ENCODE assay signal across 8 cellular contexts in the genomic region with DNA sequence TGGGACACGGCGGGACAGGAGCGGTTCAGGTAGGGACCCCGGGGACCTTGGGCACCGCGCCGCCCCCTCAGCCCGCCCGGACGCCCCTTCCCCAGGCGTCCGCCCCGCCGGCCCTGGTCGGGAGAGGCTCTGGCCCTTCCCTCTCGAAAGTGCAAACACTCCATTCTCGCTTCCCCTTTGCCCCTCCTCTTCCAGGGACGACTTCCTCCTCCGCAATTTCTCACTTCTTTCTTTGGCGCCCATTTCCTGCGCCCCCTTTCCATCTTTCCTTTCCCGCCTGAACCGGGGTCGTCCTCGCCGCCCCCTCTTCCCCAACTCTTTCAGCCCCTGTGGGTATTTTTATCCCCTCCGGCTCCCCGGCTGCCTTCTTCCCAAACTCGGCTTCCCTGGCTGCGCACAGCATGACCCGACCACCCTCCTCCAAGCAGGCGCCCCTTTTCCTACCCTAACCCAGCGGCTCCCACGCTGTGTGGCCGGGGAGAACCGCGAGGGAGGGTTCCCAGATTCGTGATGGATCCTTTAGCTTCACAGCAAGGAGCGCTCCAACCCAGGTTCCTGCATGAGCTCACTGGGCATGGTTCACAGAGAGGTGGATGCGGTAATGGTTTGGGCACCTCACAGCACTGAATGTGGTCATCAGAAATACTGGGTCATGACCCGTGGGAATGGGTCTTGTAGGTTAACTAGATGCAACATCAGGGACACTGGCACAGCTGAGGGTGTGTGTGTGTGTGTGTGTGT. TPM values are rescaled to one million over a fixed set of nuclear protein-coding genes. Genes with fewer than 3 reads are reported as not detected.
DNase-seq lines count a peak whose midpoint lies in the region; ATAC-seq and TF ChIP-seq lines count a peak whose summit lies in the region.

No MANE protein-coding gene starts in this region.

- no peak overlapping the region; the same call in 1 of the 2 replicates for H3K4ac ChIP-seq in H9 (ENCODE audit: low read depth, low read length)

- no peak for TF ChIP-seq POLR2A in erythroblast (IDR thresholded peaks at IDR 0.05; ENCODE audit: low read length)

- no peak for ATAC-seq in activated T-cell treated with anti-CD3 and anti-CD28 coated beads, Interleukin-2, amount 50 U/mL, for 72 hours (replicated peaks in 1 of 2)
- ATAC-seq in left ventricle myocardium superior, result peak; percentile 70

- no peak overlapping the region for H3K56ac ChIP-seq in H9 (ENCODE audit: insufficient read length, low read depth, low read length)

- H2BK5ac ChIP-seq in H9 (ENCODE audit: insufficient read length, low read length), result no peak overlapping the region

- H3K79me1 ChIP-seq in H9 (ENCODE audit: insufficient read depth, low read depth, low read length, poor library complexity, severe bottlenecking), result no peaks in the 10 kb centered on the region

- peak overlapping the region; percentile 74 for H3K23ac ChIP-seq in H9 (ENCODE audit: insufficient read length, low read depth, low read length)

- no peaks in the 10 kb centered on the region; the same call in 1 of the 2 replicates for H3K4me1 ChIP-seq in H9 (ENCODE audit: insufficient read depth, low read length)

- H3K9ac ChIP-seq in H9 (ENCODE audit: extremely low read depth, insufficient read length, low read length), result peak overlapping the region; percentile 79

- H3K9me3 Mint-ChIP-seq in H9, result no peaks in the 10 kb centered on the region
- H3K9me3 Mint-ChIP-seq in activated T-cell treated with anti-CD3 and anti-CD28 coated beads, Interleukin-2, amount 50 U/mL, for 72 hours, result no peaks in the 10 kb centered on the region
- peaks cover 4% of the 10 kb centered on the region for H3K9me3 Mint-ChIP-seq in Calu3 (ENCODE audit: low read depth, unreplicated experiment)

- H3K36me3 Mint-ChIP-seq in H9 (ENCODE audit: insufficient read depth in 1 of 3, low read depth in 3 of 3) (no peaks in the 10 kb centered on the region), Calu3 (ENCODE audit: insufficient read depth, unreplicated experiment) (no peaks in the 10 kb centered on the region)
- H3K36me3 Mint-ChIP-seq in activated T-cell treated with anti-CD3 and anti-CD28 coated beads, Interleukin-2, amount 50 U/mL, for 72 hours (ENCODE audit: insufficient read depth in 2 of 2), result peaks cover 4 to 6% of the 10 kb centered on the region in 2 donors

- H4K91ac ChIP-seq in H9 (ENCODE audit: insufficient read length, low read depth, low read length), result no peak overlapping the region

- TF ChIP-seq CTCF in GM12865 (IDR thresholded peaks at IDR 0.05; ENCODE audit: insufficient read depth, low read depth, low read length, missing control alignments), result no peak
- no peak for TF ChIP-seq CTCF in H9 (conservative IDR thresholded peaks at IDR 0.05)
- no peak for TF ChIP-seq CTCF in Calu3 (IDR thresholded peaks at IDR 0.05; ENCODE audit: unreplicated experiment)

- BruUV-seq in Calu3 (replicated peaks; lab: Mats Ljungman, UMichigan), result no TSS peak

- H2AFZ ChIP-seq in H9 (ENCODE audit: low read length), result no peak overlapping the region

- H3T11ph ChIP-seq in H9 (ENCODE audit: low read length), result no peak overlapping the region

- WGBS in H9 (ENCODE audit: extremely low coverage, insufficient read length, low lambda C conversion rate), result no CpG with 5 or more reads among the region's 41 CpGs

- no peak overlapping the region for H2BK120ac ChIP-seq in H9 (ENCODE audit: low read depth, low read length, poor library complexity, severe bottlenecking)

- no peak overlapping the region for H4K5ac ChIP-seq in H9 (ENCODE audit: insufficient read length, low read depth, low read length)

- H3K27ac Mint-ChIP-seq in H9 (peak overlapping the region; percentile 78 to 98 (median 85); a peak in 6 of 7 replicates), Calu3 (ENCODE audit: unreplicated experiment) (no peak overlapping the region)
- peak overlapping the region; percentile 10 for H3K27ac Mint-ChIP-seq in activated T-cell treated with anti-CD3 and anti-CD28 coated beads, Interleukin-2, amount 50 U/mL, for 72 hours

- no peak overlapping the region for H3K27ac ChIP-seq in H9 (ENCODE audit: insufficient read length, low read depth, low read length)

- no peak overlapping the region for H2AK5ac ChIP-seq in H9 (ENCODE audit: insufficient read length, low read length)

- H2BK12ac ChIP-seq in H9 (ENCODE audit: insufficient read length, low read depth, low read length), result no peak overlapping the region

- H2BK20ac ChIP-seq in H9 (ENCODE audit: low read depth, low read length, poor library complexity, severe bottlenecking), result no peak overlapping the region

- H3K27me3 ChIP-seq in H9 (ENCODE audit: insufficient read depth, low read length), result no peaks in the 10 kb centered on the region

- peak overlapping the region; percentile 88 for H3K18ac ChIP-seq in H9 (ENCODE audit: insufficient read length, low read depth, low read length)

- DNase-seq in GM12865 (ENCODE audit: low read depth), result peak; percentile 49
- peak; percentile 40 for DNase-seq in H9
- peak; percentile 9 for DNase-seq in NCI-H2029 treated with DMSO at 0.1 percent for 48 hours (lab: John Stamatoyannopoulos, UW)
- peak; percentile 7 to 9 for DNase-seq in activated T-cell treated with anti-CD3 and anti-CD28 coated beads, Interleukin-2, amount 50 U/mL, for 72 hours
- DNase-seq in left ventricle myocardium superior, result no peak
- DNase-seq in retina, result peak; percentile 65
- no peak for DNase-seq in erythroblast (lab: John Stamatoyannopoulos, UW)
- no peak for DNase-seq in Calu3

- peaks cover 5% of the 10 kb centered on the region for H3K23me2 ChIP-seq in H9 (ENCODE audit: insufficient read length, low read depth, low read length, poor library complexity, severe bottlenecking)

- H3K14ac ChIP-seq in H9 (ENCODE audit: insufficient read depth, low read length), result peak overlapping the region; percentile 86

- no peaks in the 10 kb centered on the region for H3K9me3 ChIP-seq in H9 (ENCODE audit: control insufficient read depth, low read depth, low read length)

- peak overlapping the region; percentile 95 for H3K4me3 ChIP-seq in GM12865 (ENCODE audit: low read depth, low read length)

- no peaks in the 10 kb centered on the region for H4K20me1 ChIP-seq in H9 (ENCODE audit: control insufficient read depth, insufficient read depth, insufficient read length)

- H3K4me2 ChIP-seq in H9 (ENCODE audit: insufficient read depth, insufficient read length, low read length), result peak overlapping the region; percentile 99

- peak overlapping the region; percentile 93 to 98 for H3K4me3 Mint-ChIP-seq in H9
- peak overlapping the region; percentile 89 to 94 for H3K4me3 Mint-ChIP-seq in activated T-cell treated with anti-CD3 and anti-CD28 coated beads, Interleukin-2, amount 50 U/mL, for 72 hours
- no peak overlapping the region for H3K4me3 Mint-ChIP-seq in Calu3 (ENCODE audit: low read depth, unreplicated experiment)

- H2BK15ac ChIP-seq in H9 (ENCODE audit: low read depth, low read length), result no peak overlapping the region

- peaks cover 3% of the 10 kb centered on the region; the same call in 1 of the 2 replicates for H3K79me2 ChIP-seq in H9 (ENCODE audit: insufficient read depth, low read length)

- H3K27me3 Mint-ChIP-seq in H9 (ENCODE audit: low read depth), result peaks cover 2% of the 10 kb centered on the region
- H3K27me3 Mint-ChIP-seq in activated T-cell treated with anti-CD3 and anti-CD28 coated beads, Interleukin-2, amount 50 U/mL, for 72 hours (ENCODE audit: low read depth), result peaks cover 48% of the 10 kb centered on the region
- peaks cover 35% of the 10 kb centered on the region for H3K27me3 Mint-ChIP-seq in Calu3 (ENCODE audit: unreplicated experiment)

- CTCF ChIA-PET in Calu3 (lab: Charles Lee), result no interaction called here

- no peak overlapping the region for H4K8ac ChIP-seq in H9 (replicated peaks; ENCODE audit: insufficient read length, low read depth, low read length)

- peaks cover 9 to 13% of the 10 kb centered on the region in 2 experiments for H3K4me1 Mint-ChIP-seq in H9
- peaks cover 8% of the 10 kb centered on the region for H3K4me1 Mint-ChIP-seq in activated T-cell treated with anti-CD3 and anti-CD28 coated beads, Interleukin-2, amount 50 U/mL, for 72 hours (ENCODE audit: low read depth)
- H3K4me1 Mint-ChIP-seq in Calu3 (ENCODE audit: low read depth, unreplicated experiment), result no peaks in the 10 kb centered on the region

- intact Hi-C loops in left ventricle myocardium superior (cut with micrococcal nuclease) (no loop called here), Calu3 (cut with micrococcal nuclease; ENCODE audit: unreplicated experiment) (no loop called here)

RNA-seq across cellular contexts. Expression of a gene that starts 0.7 kb away (rescaled TPM):
- total RNA-seq in H9 (2021), result 9.2 and 9.7 TPM in 2 replicates
- total RNA-seq in activated T-cell treated with anti-CD3 and anti-CD28 coated beads, Interleukin-2, amount 50 U/mL, for 72 hours, result under 1 TPM in 1 of 2 donors, not detected in 1; 0.39 TPM
- total RNA-seq in left ventricle myocardium superior, result not detected
- not detected in 2 replicates for total RNA-seq in Calu3 (2022)

Comparison
In these comparisons a context has a peak if more than half of its experiments do, and no peak if none do; other contexts are left out.
1. DNase-seq: peak in GM12865 (single experiment), H9 (single experiment), NCI-H2029 treated with DMSO at 0.1 percent for 48 hours (single experiment), activated T-cell treated with anti-CD3 and anti-CD28 coated beads, Interleukin-2, amount 50 U/mL, for 72 hours (2 of 2) and retina (single experiment); none in left ventricle myocardium superior (single experiment), erythroblast (0 of 2) and Calu3 (single experiment).